2 cellular contexts compared by ENCODE assay signal in the genomic region with DNA sequence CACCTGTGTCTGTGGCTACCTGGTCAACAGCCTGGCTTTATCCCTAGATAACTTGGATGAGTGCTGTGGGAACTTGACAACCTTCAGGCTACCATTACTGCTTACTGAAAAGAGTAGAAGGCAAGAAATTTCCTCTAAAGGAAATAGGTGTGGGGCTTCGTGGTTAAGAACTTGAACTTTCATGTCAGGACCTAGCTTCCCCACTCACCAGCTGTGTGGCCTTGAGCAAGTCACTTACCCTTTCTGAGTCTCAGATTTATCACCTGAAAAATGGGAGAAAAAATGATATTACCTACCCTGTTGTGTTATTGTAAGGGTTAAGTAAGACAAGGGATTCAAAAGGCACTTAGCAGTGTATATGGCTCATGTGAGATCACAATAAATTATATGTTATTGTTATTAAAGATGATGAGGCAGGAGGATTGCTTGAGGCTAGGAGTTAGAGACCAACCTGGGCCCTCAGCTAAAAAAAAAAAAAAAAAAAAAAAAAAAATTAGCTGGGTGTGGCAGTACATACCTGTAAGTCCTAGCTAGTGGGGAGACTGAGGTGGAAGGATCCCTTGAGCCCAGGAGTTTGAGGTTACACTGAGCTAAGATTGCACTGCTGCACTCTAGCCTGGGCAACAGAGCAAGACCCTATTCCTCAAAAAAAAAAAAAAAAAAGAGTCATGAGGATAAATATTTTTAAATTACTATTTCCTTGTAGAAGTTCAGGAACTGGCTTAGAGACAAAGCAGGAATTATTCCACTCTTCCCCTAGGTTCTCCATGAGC.
A peak's percentile ranks its signal among the peaks of the same experiment; 100 is the strongest.
TF ChIP-seq lines count a peak whose summit lies in the region.

No MANE protein-coding gene starts in this region.

TF ChIP-seq in IMR-90, 13 proteins besides CTCF, POLR2A, EP300 and RAD21:
- TF ChIP-seq MXI1 (IDR thresholded peaks at IDR 0.05; ENCODE audit: borderline replicate concordance, low read depth, low read length) (no peak), NFE2L2 (IDR thresholded peaks at IDR 0.05; ENCODE audit: low read depth, low read length) (no peak), FOS (IDR thresholded peaks at IDR 0.05; ENCODE audit: low read depth, low read length) (no peak), MAFK (IDR thresholded peaks at IDR 0.05; ENCODE audit: low read depth, low read length) (no peak), SMC3 (IDR thresholded peaks at IDR 0.05; ENCODE audit: low read depth, low read length) (no peak), MAZ (IDR thresholded peaks at IDR 0.05; ENCODE audit: borderline replicate concordance, low read depth, low read length) (no peak), RFX5 (IDR thresholded peaks at IDR 0.05; ENCODE audit: low read depth, low read length) (no peak), BHLHE40 (IDR thresholded peaks at IDR 0.05; ENCODE audit: low read depth, low read length) (no peak), CHD1 (IDR thresholded peaks at IDR 0.05; ENCODE audit: low read depth, low read length) (no peak), USF2 (IDR thresholded peaks at IDR 0.05; ENCODE audit: low read depth, low read length) (no peak), RCOR1 (IDR thresholded peaks at IDR 0.05; ENCODE audit: insufficient replicate concordance, low read length) (no peak), CEBPB (IDR thresholded peaks at IDR 0.05; ENCODE audit: low read depth, low read length) (no peak)
- TF ChIP-seq, protein P1, sequence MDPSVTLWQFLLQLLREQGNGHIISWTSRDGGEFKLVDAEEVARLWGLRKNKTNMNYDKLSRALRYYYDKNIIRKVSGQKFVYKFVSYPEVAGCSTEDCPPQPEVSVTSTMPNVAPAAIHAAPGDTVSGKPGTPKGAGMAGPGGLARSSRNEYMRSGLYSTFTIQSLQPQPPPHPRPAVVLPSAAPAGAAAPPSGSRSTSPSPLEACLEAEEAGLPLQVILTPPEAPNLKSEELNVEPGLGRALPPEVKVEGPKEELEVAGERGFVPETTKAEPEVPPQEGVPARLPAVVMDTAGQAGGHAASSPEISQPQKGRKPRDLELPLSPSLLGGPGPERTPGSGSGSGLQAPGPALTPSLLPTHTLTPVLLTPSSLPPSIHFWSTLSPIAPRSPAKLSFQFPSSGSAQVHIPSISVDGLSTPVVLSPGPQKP (IDR thresholded peaks at IDR 0.05; ENCODE audit: borderline replicate concordance, low read depth, low read length), result no peak

TF ChIP-seq in K562, 482 proteins besides CTCF, POLR2A, EP300 and RAD21:
- TF ChIP-seq MCM5 (IDR thresholded peaks at IDR 0.05; ENCODE audit: low read depth) (no peak), ZFP36 (IDR thresholded peaks at IDR 0.05; ENCODE audit: low read depth, low read length, partially characterized antibody) (peak; percentile 51), ZNF121 (CRISPR knock-in tag; conservative IDR thresholded peaks at IDR 0.05) (peak; percentile 74), SMARCE1 (IDR thresholded peaks at IDR 0.05) (0 out of 2 replicates have a peak, but pooled peaks have one; percentile 3), POLR2G (IDR thresholded peaks at IDR 0.05; ENCODE audit: low read depth, low read length) (no peak)
- TF ChIP-seq, protein P2, sequence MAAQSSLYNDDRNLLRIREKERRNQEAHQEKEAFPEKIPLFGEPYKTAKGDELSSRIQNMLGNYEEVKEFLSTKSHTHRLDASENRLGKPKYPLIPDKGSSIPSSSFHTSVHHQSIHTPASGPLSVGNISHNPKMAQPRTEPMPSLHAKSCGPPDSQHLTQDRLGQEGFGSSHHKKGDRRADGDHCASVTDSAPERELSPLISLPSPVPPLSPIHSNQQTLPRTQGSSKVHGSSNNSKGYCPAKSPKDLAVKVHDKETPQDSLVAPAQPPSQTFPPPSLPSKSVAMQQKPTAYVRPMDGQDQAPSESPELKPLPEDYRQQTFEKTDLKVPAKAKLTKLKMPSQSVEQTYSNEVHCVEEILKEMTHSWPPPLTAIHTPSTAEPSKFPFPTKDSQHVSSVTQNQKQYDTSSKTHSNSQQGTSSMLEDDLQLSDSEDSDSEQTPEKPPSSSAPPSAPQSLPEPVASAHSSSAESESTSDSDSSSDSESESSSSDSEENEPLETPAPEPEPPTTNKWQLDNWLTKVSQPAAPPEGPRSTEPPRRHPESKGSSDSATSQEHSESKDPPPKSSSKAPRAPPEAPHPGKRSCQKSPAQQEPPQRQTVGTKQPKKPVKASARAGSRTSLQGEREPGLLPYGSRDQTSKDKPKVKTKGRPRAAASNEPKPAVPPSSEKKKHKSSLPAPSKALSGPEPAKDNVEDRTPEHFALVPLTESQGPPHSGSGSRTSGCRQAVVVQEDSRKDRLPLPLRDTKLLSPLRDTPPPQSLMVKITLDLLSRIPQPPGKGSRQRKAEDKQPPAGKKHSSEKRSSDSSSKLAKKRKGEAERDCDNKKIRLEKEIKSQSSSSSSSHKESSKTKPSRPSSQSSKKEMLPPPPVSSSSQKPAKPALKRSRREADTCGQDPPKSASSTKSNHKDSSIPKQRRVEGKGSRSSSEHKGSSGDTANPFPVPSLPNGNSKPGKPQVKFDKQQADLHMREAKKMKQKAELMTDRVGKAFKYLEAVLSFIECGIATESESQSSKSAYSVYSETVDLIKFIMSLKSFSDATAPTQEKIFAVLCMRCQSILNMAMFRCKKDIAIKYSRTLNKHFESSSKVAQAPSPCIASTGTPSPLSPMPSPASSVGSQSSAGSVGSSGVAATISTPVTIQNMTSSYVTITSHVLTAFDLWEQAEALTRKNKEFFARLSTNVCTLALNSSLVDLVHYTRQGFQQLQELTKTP (IDR thresholded peaks at IDR 0.05; ENCODE audit: low read depth in 1 of 2, partially characterized antibody in 2 of 2), result no peak
TF ChIP-seq in K562: peak in this region for 3.
